ENCODE assay signal across 8 cellular contexts in the genomic region with DNA sequence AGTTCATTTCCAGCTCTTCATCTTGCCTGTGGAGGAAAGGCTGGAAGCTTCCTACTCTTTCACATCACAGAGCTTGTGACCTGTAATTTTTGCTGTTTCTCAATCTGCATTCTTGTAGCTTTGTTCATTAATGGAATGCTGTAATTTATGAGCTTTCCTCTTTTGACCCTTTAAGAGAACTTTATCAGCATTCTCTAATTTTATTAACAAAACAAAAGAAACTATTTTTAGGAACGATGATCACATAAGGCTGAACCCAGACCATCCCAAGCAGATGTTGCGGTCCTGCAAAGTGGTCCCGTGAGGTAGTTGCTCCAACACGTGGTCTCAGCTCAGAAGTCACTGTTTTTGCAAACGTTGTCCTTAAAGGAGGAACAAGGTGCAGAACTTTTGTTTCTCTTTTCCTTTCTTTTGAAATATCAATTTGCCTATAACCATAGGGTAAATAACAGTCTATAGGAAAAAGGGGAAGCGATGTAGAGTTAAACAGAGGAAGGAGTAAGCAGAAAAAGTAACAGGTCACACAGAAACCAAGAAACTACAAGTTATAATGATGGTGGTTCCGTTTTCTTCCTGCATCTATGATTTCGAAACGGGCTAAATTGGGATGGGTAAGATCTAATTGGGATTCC.
DNase-seq lines count a peak whose midpoint lies in the region; ATAC-seq lines count a peak whose summit lies in the region.

No MANE protein-coding gene starts in this region.

- H3K27ac Mint-ChIP-seq in T-helper 17 cell: no peak overlapping the region
- no peak overlapping the region for H3K27ac Mint-ChIP-seq in stimulated activated naive B cell treated with anti-CD40 and anti-IgM and Interleukin-4, amounts not matched to agents 10 μg/mL and 1 μg/mL and 100 μg/mL, for 72 hours

- no peak overlapping the region for H3K4me3 Mint-ChIP-seq in T-helper 17 cell
- H3K4me3 Mint-ChIP-seq in stimulated activated naive B cell treated with anti-CD40 and anti-IgM and Interleukin-4, amounts not matched to agents 10 μg/mL and 1 μg/mL and 100 μg/mL, for 72 hours: peak overlapping the region; percentile 42 to 44

- no peaks in the 10 kb centered on the region for H3K9me3 Mint-ChIP-seq in stimulated activated naive B cell treated with anti-CD40 and anti-IgM and Interleukin-4, amounts not matched to agents 10 μg/mL and 1 μg/mL and 100 μg/mL, for 72 hours

- H3K9me3 ChIP-seq in T-helper 17 cell (ENCODE audit: control insufficient read depth, low read length, poor library complexity, severe bottlenecking): no peaks in the 10 kb centered on the region

- no peak for DNase-seq in T-helper 17 cell
- DNase-seq in stimulated activated naive B cell treated with anti-CD40 and anti-IgM and Interleukin-4, amounts not matched to agents 10 μg/mL and 1 μg/mL and 100 μg/mL, for 72 hours: no peak
- DNase-seq in NCI-H2029 (lab: John Stamatoyannopoulos, UW): no peak
- DNase-seq in DMS53 (lab: John Stamatoyannopoulos, UW): no peak
- no peak for DNase-seq in activated T-cell treated with anti-CD3 and anti-CD28 coated beads for 4 hours

- ATAC-seq in GM19324 (IDR thresholded peaks at IDR 0.05; ENCODE audit: low FRiP score, unreplicated experiment) (peak; percentile 54), HG03139 (IDR thresholded peaks at IDR 0.05; ENCODE audit: unreplicated experiment) (peak; percentile 63), T-helper 17 cell (peak; percentile 16), HG03378 (IDR thresholded peaks at IDR 0.05; ENCODE audit: unreplicated experiment) (no peak)
- peak; percentile 80 to 88 for ATAC-seq in stimulated activated naive B cell treated with anti-CD40 and anti-IgM and Interleukin-4, amounts not matched to agents 10 μg/mL and 1 μg/mL and 100 μg/mL, for 72 hours (replicated peaks)

- no peaks in the 10 kb centered on the region for H3K36me3 Mint-ChIP-seq in T-helper 17 cell (ENCODE audit: low read depth)
- no peaks in the 10 kb centered on the region for H3K36me3 Mint-ChIP-seq in stimulated activated naive B cell treated with anti-CD40 and anti-IgM and Interleukin-4, amounts not matched to agents 10 μg/mL and 1 μg/mL and 100 μg/mL, for 72 hours

- peaks cover 3% of the 10 kb centered on the region for H3K4me1 Mint-ChIP-seq in T-helper 17 cell
- H3K4me1 Mint-ChIP-seq in stimulated activated naive B cell treated with anti-CD40 and anti-IgM and Interleukin-4, amounts not matched to agents 10 μg/mL and 1 μg/mL and 100 μg/mL, for 72 hours: peaks cover 0 to 11% of the 10 kb centered on the region in 2 donors

- peaks cover 22% of the 10 kb centered on the region for H3K27me3 Mint-ChIP-seq in T-helper 17 cell
- H3K27me3 Mint-ChIP-seq in stimulated activated naive B cell treated with anti-CD40 and anti-IgM and Interleukin-4, amounts not matched to agents 10 μg/mL and 1 μg/mL and 100 μg/mL, for 72 hours: peaks cover under 1 to 5% of the 10 kb centered on the region in 2 donors
